In the genomic region with DNA sequence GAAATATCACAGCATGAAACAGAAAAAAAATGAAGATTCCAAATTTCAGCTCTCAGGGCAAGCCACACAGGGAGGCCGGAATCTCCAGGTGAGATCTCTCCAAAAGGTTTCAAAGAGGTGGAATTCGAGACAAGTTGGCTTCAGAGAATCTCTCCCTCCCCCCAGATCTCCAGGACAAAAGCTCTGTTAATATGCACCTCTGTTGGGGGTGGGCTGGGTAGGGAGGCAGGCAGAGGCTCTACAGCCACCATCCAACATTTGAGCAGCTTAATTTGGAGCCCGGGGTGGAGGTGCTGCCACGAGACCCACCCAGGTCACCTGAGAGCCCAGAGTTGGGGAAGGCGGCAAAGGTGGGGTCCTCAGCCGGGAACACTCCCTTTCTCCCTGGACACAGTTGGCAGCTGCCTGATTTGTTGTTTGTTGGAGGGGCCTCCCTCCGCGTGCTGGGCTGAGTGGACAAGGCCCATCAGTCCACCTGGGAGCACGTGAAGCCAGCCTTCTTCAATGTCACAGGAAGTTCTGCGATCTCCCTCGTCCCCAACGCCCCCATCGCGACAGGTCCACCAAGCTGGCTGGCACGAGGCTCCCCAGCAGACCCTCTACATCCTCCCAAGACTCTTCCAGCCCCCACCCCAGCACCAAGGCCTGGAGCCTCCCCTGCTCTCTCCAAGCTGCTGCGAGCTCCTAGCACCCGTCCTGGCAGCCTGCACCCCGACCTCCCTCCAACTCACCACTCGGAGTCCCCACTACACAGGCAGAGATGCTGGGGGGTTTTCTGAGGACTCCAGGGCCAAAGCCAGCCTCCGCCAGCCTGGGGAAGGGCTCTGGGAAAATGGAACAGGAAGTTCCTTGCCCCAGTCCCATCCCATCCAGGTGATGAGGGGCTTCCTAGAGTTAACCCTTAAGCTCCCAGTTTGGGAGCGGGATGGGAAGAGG, we compare ENCODE assay signal across 1 cellular context.
TF ChIP-seq lines count a peak whose summit lies in the region.

A gene (minus strand): TSS at position 836 of the 936 bp plus-strand sequence. CDS start 6,357 bp downstream, outside the sequence.

TF ChIP-seq in H1, 55 proteins besides CTCF, POLR2A, EP300 and RAD21:
- TF ChIP-seq JUND (IDR thresholded peaks at IDR 0.05; ENCODE audit: low read length) (no peak), POLR2AphosphoS5 (IDR thresholded peaks at IDR 0.05; ENCODE audit: low read depth, low read length) (peak; percentile 77), EZH2 (IDR thresholded peaks at IDR 0.05; ENCODE audit: low read depth, low read length, severe bottlenecking) (no peak), KDM4A (IDR thresholded peaks at IDR 0.05; ENCODE audit: low read depth, low read length, severe bottlenecking) (no peak), CHD1 (IDR thresholded peaks at IDR 0.05; ENCODE audit: low read depth, low read length) (peak; percentile 41; the same call in 1 of the 2 replicates), SRF (IDR thresholded peaks at IDR 0.05; ENCODE audit: low read depth, low read length) (no peak), GTF2F1 (IDR thresholded peaks at IDR 0.05; ENCODE audit: borderline replicate concordance, low read depth, low read length) (peak; percentile 15; the same call in 1 of the 2 replicates), BACH1 (IDR thresholded peaks at IDR 0.05; ENCODE audit: low read length) (no peak), TAF7 (optimal IDR thresholded peaks at IDR 0.05; ENCODE audit: borderline replicate concordance, low read depth, low read length) (peak; percentile 77), RXRA (IDR thresholded peaks at IDR 0.05; ENCODE audit: insufficient read depth, low read depth, low read length) (0 out of 2 replicates have a peak, but pooled peaks have one; percentile 1), TAF1 (IDR thresholded peaks at IDR 0.05; ENCODE audit: low read depth, low read length) (peak; percentile 71), CBX5 (IDR thresholded peaks at IDR 0.05; ENCODE audit: low read depth, low read length) (no peak), POU5F1 (IDR thresholded peaks at IDR 0.05; ENCODE audit: low read depth, low read length) (0 out of 2 replicates have a peak, but pooled peaks have one; percentile 17), BRCA1 (IDR thresholded peaks at IDR 0.05; ENCODE audit: low read depth, low read length) (no peak), TEAD4 (IDR thresholded peaks at IDR 0.05; ENCODE audit: low read depth, low read length) (peak; percentile 71; the same call in 1 of the 2 replicates), HDAC2 (IDR thresholded peaks at IDR 0.05; ENCODE audit: borderline replicate concordance in 1 of 2, low read depth in 2 of 2, low read length in 2 of 2) (peak in 1 of 2 experiments; percentile 16; a peak in 1 of 4 replicates), SAP30 (IDR thresholded peaks at IDR 0.05; ENCODE audit: insufficient read depth, insufficient replicate concordance, low read length) (peak; percentile 77), NANOG (IDR thresholded peaks at IDR 0.05; ENCODE audit: insufficient read depth, low read depth, low read length, poor library complexity, severe bottlenecking) (no peak), CREB1 (IDR thresholded peaks at IDR 0.05) (no peak), SP1 (IDR thresholded peaks at IDR 0.05; ENCODE audit: low read depth, low read length) (peak; percentile 92), CHD2 (IDR thresholded peaks at IDR 0.05; ENCODE audit: low read length) (no peak), TBP (IDR thresholded peaks at IDR 0.05; ENCODE audit: low read depth, low read length) (peak; percentile 50), SIN3A (conservative IDR thresholded peaks at IDR 0.05 in 1 of 2, IDR thresholded peaks at IDR 0.05 in 1 of 2; ENCODE audit: low read depth in 1 of 2, low read length in 2 of 2) (peak; percentile 43 to 73; a peak in 3 of 4 replicates), KDM1A (IDR thresholded peaks at IDR 0.05; ENCODE audit: borderline replicate concordance, low read length) (no peak), SP4 (IDR thresholded peaks at IDR 0.05; ENCODE audit: low read length) (0 out of 2 replicates have a peak, but pooled peaks have one; percentile 18), ZNF274 (IDR thresholded peaks at IDR 0.05; ENCODE audit: borderline replicate concordance, extremely low read depth, low read length) (no peak), TCF12 (IDR thresholded peaks at IDR 0.05; ENCODE audit: low read depth, low read length) (0 out of 2 replicates have a peak, but pooled peaks have one; percentile 61), BCL11A (IDR thresholded peaks at IDR 0.05; ENCODE audit: low read depth in 2 of 2, low read length in 2 of 2) (no peak), SUZ12 (IDR thresholded peaks at IDR 0.05; ENCODE audit: low read length) (no peak), SP2 (IDR thresholded peaks at IDR 0.05; ENCODE audit: low read length) (no peak), HDAC6 (IDR thresholded peaks at IDR 0.05; ENCODE audit: low read depth, low read length) (no peak), ASH2L (IDR thresholded peaks at IDR 0.05; ENCODE audit: low read length) (peak; percentile 51), SIX5 (IDR thresholded peaks at IDR 0.05; ENCODE audit: low read depth, low read length) (no peak), PHF8 (conservative IDR thresholded peaks at IDR 0.05; ENCODE audit: low read depth, low read length) (peak; percentile 68; the same call in 1 of the 2 replicates)
- TF ChIP-seq, protein P1, sequence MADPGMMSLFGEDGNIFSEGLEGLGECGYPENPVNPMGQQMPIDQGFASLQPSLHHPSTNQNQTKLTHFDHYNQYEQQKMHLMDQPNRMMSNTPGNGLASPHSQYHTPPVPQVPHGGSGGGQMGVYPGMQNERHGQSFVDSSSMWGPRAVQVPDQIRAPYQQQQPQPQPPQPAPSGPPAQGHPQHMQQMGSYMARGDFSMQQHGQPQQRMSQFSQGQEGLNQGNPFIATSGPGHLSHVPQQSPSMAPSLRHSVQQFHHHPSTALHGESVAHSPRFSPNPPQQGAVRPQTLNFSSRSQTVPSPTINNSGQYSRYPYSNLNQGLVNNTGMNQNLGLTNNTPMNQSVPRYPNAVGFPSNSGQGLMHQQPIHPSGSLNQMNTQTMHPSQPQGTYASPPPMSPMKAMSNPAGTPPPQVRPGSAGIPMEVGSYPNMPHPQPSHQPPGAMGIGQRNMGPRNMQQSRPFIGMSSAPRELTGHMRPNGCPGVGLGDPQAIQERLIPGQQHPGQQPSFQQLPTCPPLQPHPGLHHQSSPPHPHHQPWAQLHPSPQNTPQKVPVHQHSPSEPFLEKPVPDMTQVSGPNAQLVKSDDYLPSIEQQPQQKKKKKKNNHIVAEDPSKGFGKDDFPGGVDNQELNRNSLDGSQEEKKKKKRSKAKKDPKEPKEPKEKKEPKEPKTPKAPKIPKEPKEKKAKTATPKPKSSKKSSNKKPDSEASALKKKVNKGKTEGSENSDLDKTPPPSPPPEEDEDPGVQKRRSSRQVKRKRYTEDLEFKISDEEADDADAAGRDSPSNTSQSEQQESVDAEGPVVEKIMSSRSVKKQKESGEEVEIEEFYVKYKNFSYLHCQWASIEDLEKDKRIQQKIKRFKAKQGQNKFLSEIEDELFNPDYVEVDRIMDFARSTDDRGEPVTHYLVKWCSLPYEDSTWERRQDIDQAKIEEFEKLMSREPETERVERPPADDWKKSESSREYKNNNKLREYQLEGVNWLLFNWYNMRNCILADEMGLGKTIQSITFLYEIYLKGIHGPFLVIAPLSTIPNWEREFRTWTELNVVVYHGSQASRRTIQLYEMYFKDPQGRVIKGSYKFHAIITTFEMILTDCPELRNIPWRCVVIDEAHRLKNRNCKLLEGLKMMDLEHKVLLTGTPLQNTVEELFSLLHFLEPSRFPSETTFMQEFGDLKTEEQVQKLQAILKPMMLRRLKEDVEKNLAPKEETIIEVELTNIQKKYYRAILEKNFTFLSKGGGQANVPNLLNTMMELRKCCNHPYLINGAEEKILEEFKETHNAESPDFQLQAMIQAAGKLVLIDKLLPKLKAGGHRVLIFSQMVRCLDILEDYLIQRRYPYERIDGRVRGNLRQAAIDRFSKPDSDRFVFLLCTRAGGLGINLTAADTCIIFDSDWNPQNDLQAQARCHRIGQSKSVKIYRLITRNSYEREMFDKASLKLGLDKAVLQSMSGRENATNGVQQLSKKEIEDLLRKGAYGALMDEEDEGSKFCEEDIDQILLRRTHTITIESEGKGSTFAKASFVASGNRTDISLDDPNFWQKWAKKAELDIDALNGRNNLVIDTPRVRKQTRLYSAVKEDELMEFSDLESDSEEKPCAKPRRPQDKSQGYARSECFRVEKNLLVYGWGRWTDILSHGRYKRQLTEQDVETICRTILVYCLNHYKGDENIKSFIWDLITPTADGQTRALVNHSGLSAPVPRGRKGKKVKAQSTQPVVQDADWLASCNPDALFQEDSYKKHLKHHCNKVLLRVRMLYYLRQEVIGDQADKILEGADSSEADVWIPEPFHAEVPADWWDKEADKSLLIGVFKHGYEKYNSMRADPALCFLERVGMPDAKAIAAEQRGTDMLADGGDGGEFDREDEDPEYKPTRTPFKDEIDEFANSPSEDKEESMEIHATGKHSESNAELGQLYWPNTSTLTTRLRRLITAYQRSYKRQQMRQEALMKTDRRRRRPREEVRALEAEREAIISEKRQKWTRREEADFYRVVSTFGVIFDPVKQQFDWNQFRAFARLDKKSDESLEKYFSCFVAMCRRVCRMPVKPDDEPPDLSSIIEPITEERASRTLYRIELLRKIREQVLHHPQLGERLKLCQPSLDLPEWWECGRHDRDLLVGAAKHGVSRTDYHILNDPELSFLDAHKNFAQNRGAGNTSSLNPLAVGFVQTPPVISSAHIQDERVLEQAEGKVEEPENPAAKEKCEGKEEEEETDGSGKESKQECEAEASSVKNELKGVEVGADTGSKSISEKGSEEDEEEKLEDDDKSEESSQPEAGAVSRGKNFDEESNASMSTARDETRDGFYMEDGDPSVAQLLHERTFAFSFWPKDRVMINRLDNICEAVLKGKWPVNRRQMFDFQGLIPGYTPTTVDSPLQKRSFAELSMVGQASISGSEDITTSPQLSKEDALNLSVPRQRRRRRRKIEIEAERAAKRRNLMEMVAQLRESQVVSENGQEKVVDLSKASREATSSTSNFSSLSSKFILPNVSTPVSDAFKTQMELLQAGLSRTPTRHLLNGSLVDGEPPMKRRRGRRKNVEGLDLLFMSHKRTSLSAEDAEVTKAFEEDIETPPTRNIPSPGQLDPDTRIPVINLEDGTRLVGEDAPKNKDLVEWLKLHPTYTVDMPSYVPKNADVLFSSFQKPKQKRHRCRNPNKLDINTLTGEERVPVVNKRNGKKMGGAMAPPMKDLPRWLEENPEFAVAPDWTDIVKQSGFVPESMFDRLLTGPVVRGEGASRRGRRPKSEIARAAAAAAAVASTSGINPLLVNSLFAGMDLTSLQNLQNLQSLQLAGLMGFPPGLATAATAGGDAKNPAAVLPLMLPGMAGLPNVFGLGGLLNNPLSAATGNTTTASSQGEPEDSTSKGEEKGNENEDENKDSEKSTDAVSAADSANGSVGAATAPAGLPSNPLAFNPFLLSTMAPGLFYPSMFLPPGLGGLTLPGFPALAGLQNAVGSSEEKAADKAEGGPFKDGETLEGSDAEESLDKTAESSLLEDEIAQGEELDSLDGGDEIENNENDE (IDR thresholded peaks at IDR 0.05; ENCODE audit: insufficient replicate concordance, low read length), result no peak
- TF ChIP-seq, protein P2, sequence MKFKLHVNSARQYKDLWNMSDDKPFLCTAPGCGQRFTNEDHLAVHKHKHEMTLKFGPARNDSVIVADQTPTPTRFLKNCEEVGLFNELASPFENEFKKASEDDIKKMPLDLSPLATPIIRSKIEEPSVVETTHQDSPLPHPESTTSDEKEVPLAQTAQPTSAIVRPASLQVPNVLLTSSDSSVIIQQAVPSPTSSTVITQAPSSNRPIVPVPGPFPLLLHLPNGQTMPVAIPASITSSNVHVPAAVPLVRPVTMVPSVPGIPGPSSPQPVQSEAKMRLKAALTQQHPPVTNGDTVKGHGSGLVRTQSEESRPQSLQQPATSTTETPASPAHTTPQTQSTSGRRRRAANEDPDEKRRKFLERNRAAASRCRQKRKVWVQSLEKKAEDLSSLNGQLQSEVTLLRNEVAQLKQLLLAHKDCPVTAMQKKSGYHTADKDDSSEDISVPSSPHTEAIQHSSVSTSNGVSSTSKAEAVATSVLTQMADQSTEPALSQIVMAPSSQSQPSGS (IDR thresholded peaks at IDR 0.05; ENCODE audit: low read length), result peak; percentile 51
- TF ChIP-seq, protein P3, sequence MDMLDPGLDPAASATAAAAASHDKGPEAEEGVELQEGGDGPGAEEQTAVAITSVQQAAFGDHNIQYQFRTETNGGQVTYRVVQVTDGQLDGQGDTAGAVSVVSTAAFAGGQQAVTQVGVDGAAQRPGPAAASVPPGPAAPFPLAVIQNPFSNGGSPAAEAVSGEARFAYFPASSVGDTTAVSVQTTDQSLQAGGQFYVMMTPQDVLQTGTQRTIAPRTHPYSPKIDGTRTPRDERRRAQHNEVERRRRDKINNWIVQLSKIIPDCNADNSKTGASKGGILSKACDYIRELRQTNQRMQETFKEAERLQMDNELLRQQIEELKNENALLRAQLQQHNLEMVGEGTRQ (IDR thresholded peaks at IDR 0.05; ENCODE audit: low read length), result peak; percentile 28; the same call in 1 of the 2 replicates
- TF ChIP-seq, protein P4, sequence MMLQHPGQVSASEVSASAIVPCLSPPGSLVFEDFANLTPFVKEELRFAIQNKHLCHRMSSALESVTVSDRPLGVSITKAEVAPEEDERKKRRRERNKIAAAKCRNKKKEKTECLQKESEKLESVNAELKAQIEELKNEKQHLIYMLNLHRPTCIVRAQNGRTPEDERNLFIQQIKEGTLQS (IDR thresholded peaks at IDR 0.05; ENCODE audit: insufficient read depth, low read depth, low read length), result no peak
- TF ChIP-seq, protein P5, sequence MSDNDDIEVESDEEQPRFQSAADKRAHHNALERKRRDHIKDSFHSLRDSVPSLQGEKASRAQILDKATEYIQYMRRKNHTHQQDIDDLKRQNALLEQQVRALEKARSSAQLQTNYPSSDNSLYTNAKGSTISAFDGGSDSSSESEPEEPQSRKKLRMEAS (IDR thresholded peaks at IDR 0.05), result peak; percentile 81
- TF ChIP-seq, protein P6, sequence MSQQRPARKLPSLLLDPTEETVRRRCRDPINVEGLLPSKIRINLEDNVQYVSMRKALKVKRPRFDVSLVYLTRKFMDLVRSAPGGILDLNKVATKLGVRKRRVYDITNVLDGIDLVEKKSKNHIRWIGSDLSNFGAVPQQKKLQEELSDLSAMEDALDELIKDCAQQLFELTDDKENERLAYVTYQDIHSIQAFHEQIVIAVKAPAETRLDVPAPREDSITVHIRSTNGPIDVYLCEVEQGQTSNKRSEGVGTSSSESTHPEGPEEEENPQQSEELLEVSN (IDR thresholded peaks at IDR 0.05), result peak; percentile 55; the same call in 1 of the 2 replicates
